In genomic region chr12:30823140-30823669, GRCh38 we compare ENCODE assay signal across 8 cellular contexts.
DNase-seq lines count a peak whose midpoint lies in the region; ATAC-seq and TF ChIP-seq lines count a peak whose summit lies in the region.

No MANE protein-coding gene starts in this region.

- ATAC-seq in HG03442 (IDR thresholded peaks at IDR 0.05; ENCODE audit: unreplicated experiment) (peak; percentile 58), HG03196 (IDR thresholded peaks at IDR 0.05; ENCODE audit: unreplicated experiment) (no peak)

- peak; percentile 29 for TF ChIP-seq CTCF in GM13976 (IDR thresholded peaks at IDR 0.05; ENCODE audit: borderline replicate concordance, control extremely low read depth, extremely low read depth, insufficient read depth, missing control alignments)

- H3K36me3 ChIP-seq in adipocyte (ENCODE audit: control insufficient read depth, insufficient read depth, low read length, severe bottlenecking) (no peaks in the 10 kb centered on the region), iPS-20b (ENCODE audit: insufficient read depth, low read depth, low read length) (no peaks in the 10 kb centered on the region)

- H3K9ac ChIP-seq in adipocyte (ENCODE audit: low read length): peak overlapping the region; percentile 84
- peak overlapping the region; percentile 55; the same call in 1 of the 2 replicates for H3K9ac ChIP-seq in iPS-20b (ENCODE audit: low read depth, low read length)

- H3K27me3 ChIP-seq in adipocyte (replicated peaks; ENCODE audit: control insufficient read depth, insufficient read depth, low read length): peaks cover 3% of the 10 kb centered on the region
- H3K27me3 ChIP-seq in iPS-20b (ENCODE audit: insufficient read depth, low read length): peaks cover 44% of the 10 kb centered on the region

- in situ Hi-C loops in GM13976 (cut with MboI; ENCODE audit: low sequenced_read_pairs, unreplicated experiment): no loop called here

- H3K9me3 ChIP-seq in adipocyte (ENCODE audit: control insufficient read depth, low read length) (no peaks in the 10 kb centered on the region), iPS-20b (ENCODE audit: insufficient read depth, low read depth, low read length) (no peaks in the 10 kb centered on the region)

- H3K4me3 ChIP-seq in adipocyte (ENCODE audit: low read length): peak overlapping the region; percentile 77
- peak overlapping the region; percentile 75 for H3K4me3 ChIP-seq in iPS-20b (ENCODE audit: low read length)

- peak; percentile 55 for DNase-seq in GM13976 (ENCODE audit: low spot score)
- no peak for DNase-seq in adipocyte (ENCODE audit: low read depth)
- DNase-seq in stimulated activated CD4-positive, alpha-beta T cell treated with anti-CD3 and anti-CD28 coated beads, Interleukin-15, amount 100 ng/mL, for 48 hours (ENCODE audit: low read depth in 2 of 2): peak; percentile 11 to 33
- no peak for DNase-seq in glomerular visceral epithelial cell (ENCODE audit: extremely low spot score)
- no peak for DNase-seq in SK-N-DZ (ENCODE audit: low spot score)

- H3K27ac ChIP-seq in iPS-20b (ENCODE audit: low read length): no peak overlapping the region

- H3K4me1 ChIP-seq in adipocyte (ENCODE audit: control insufficient read depth, insufficient read depth, low read length): peaks cover 22% of the 10 kb centered on the region
- H3K4me1 ChIP-seq in iPS-20b (ENCODE audit: insufficient read depth, low read length): peaks cover 4% of the 10 kb centered on the region; the same call in 1 of the 2 replicates

Comparison
In these comparisons a context has a peak if more than half of its experiments do, and no peak if none do; other contexts are left out.
1. DNase-seq: peak in GM13976 (single experiment) and stimulated activated CD4-positive, alpha-beta T cell treated with anti-CD3 and anti-CD28 coated beads, Interleukin-15, amount 100 ng/mL, for 48 hours (2 of 2); none in adipocyte (single experiment), glomerular visceral epithelial cell (single experiment) and SK-N-DZ (single experiment).